9 cellular contexts compared by ENCODE assay signal in genomic region chr16:25065899-25066298, GRCh38. TPM values are rescaled to one million over a fixed set of nuclear protein-coding genes. Genes with fewer than 3 reads are reported as not detected.
A peak's percentile ranks its signal among the peaks of the same experiment; 100 is the strongest.
DNase-seq lines count a peak whose midpoint lies in the region; TF ChIP-seq lines count a peak whose summit lies in the region.
"Had no signal": no experiment of that assay in that cellular context is flagged by ENCODE, and none has a peak within 500 bp of the region (broad histone marks: within the 10 kb centered on the region; RNA-seq: fewer than 3 reads in every experiment).

No MANE protein-coding gene starts in this region.

- intact Hi-C loops in esophagus squamous epithelium (cut with DNase I) (no loop called here), spleen (cut with DNase I; ENCODE audit: low total_unique reads) (no loop called here)

- H3K27me3 ChIP-seq in esophagus squamous epithelium, result no peaks in the 10 kb centered on the region
- H3K27me3 ChIP-seq in spleen (replicated peaks in 1 of 7), result no peaks in the 10 kb centered on the region

- TF ChIP-seq CTCF in esophagus squamous epithelium (IDR thresholded peaks at IDR 0.05) (no peak), spleen (IDR thresholded peaks at IDR 0.05 in 8 of 11, conservative IDR thresholded peaks at IDR 0.05 in 3 of 11) (peak in 1 of 11 experiments; percentile 4)

- H3K27ac ChIP-seq in esophagus squamous epithelium, result peak overlapping the region in 3 of 4 donors; percentile 80 to 92 (median 90)
- H3K27ac ChIP-seq in spleen, result peak overlapping the region; percentile 69 to 94 (median 90)

- DNase-seq in NCI-H510A treated with DMSO at 0.1 percent for 48 hours (lab: John Stamatoyannopoulos, UW) (peak; percentile 37), NCI-H510A (lab: John Stamatoyannopoulos, UW) (no peak), NCI-H1930 (lab: John Stamatoyannopoulos, UW) (peak; percentile 5 to 68), esophagus squamous epithelium (lab: John Stamatoyannopoulos, UW) (no peak), spleen (peak; percentile 84), NCI-H2081 (lab: John Stamatoyannopoulos, UW) (no peak), COR-L47 (lab: John Stamatoyannopoulos, UW) (no peak), KG1 (lab: John Stamatoyannopoulos, UW) (no peak)

- no peaks in the 10 kb centered on the region for H3K36me3 ChIP-seq in esophagus squamous epithelium
- no peaks in the 10 kb centered on the region for H3K36me3 ChIP-seq in spleen

- no peak overlapping the region for H3K4me3 ChIP-seq in esophagus squamous epithelium
- peak overlapping the region in 1 of 8 donors; percentile 84 for H3K4me3 ChIP-seq in spleen

- peaks cover 5 to 34% (median 6%) of the 10 kb centered on the region in 3 donors for H3K4me1 ChIP-seq in esophagus squamous epithelium
- H3K4me1 ChIP-seq in spleen, result peaks cover 6 to 68% (median 53%) of the 10 kb centered on the region in 6 donors
- H3K4me1 ChIP-seq: A549 had no signal

- TF ChIP-seq POLR2A in esophagus squamous epithelium (IDR thresholded peaks at IDR 0.05) (no peak), spleen (IDR thresholded peaks at IDR 0.05) (no peak)

- WGBS in esophagus squamous epithelium, 2 donors, result 67 to 71% methylated on average over 5 to 8 of the region's 8 CpGs
- WGBS in spleen, 5 donors, result 66 to 84% (median 76%) methylated on average over 8 of the region's 8 CpGs

- no peaks in the 10 kb centered on the region for H3K9me3 ChIP-seq in esophagus squamous epithelium
- H3K9me3 ChIP-seq in spleen, result no peaks in the 10 kb centered on the region
- H3K9me3 ChIP-seq: A549 had no signal

RNA-seq across cellular contexts. Expression of gene LCMT1, which starts 45.6 kb away (rescaled TPM):
- total RNA-seq in esophagus squamous epithelium, result 10 to 100 TPM; 20.4 to 35.5 (median 22.6) TPM
- total RNA-seq in spleen, result 10 to 100 TPM; 25.8 to 33.3 (median 29.0) TPM
- 10 to 100 TPM; 25.1 to 28.2 (median 26.2) TPM for polyA plus RNA-seq in spleen

RNA-seq across cellular contexts. Expression of gene ARHGAP17, which starts 50.7 kb away (rescaled TPM):
- total RNA-seq in esophagus squamous epithelium (10 to 100 TPM; 36.2 to 48.1 (median 43.2) TPM), spleen (100 to 1,000 TPM; 126 to 254 (median 226) TPM)
- 100 to 1,000 TPM in 2 of 3 donors, 10 to 100 TPM in 1; 62.2 to 116 (median 102) TPM for polyA plus RNA-seq in spleen

Comparison
In these comparisons a context has a peak if more than half of its experiments do, and no peak if none do; other contexts are left out.
1. DNase-seq: peak in NCI-H510A treated with DMSO at 0.1 percent for 48 hours (single experiment), NCI-H1930 (2 of 2) and spleen (single experiment); none in NCI-H510A (single experiment), esophagus squamous epithelium (single experiment), NCI-H2081 (0 of 2), COR-L47 (single experiment) and KG1 (single experiment).